ENCODE assay signal across 10 cellular contexts in the genomic region with DNA sequence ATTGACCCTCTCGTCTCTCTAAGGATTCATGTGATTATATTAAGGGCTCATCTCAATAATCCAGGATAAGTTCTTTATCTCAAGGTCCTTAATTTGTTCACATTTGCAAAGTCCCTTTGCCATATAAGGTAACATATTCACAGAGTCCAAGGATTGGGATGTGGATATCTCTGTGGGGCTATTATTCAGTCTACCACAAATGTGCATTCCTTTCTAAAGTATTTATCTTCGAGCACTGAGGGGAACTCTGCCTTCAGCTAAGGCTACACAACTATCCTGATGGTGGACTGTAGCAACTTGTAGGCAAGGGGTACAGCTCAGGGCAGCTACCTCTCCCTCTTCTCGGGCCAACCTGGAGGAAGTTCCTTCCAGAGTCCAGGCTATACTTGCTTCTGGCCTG. TPM values are rescaled to one million over a fixed set of nuclear protein-coding genes. Genes with fewer than 3 reads are reported as not detected.
A peak's percentile ranks its signal among the peaks of the same experiment; 100 is the strongest.
DNase-seq lines count a peak whose midpoint lies in the region; ATAC-seq and TF ChIP-seq lines count a peak whose summit lies in the region.
"Not testable (repeated sequence)": the region's sequence is repeated elsewhere in the genome, so short reads cannot be mapped to it uniquely, and the experiment has no call there.
"Had no signal": no experiment of that assay in that cellular context is flagged by ENCODE, and none has a peak within 500 bp of the region (broad histone marks: within the 10 kb centered on the region; RNA-seq: fewer than 3 reads in every experiment).

No MANE protein-coding gene starts in this region.

- H3K9me3 Mint-ChIP-seq in HFFc6, result not testable (repeated sequence)

- not testable (repeated sequence) for H3K4me1 ChIP-seq in IMR-90 (ENCODE audit: control insufficient read depth, insufficient read depth, low read length)

- H2BK20ac ChIP-seq in IMR-90 (ENCODE audit: low read depth, low read length), result not testable (repeated sequence)

- H3K56ac ChIP-seq in IMR-90 (ENCODE audit: extremely low read depth, insufficient read depth, low read length), result not testable (repeated sequence)

- H2AK5ac ChIP-seq in IMR-90 (ENCODE audit: low read depth, low read length), result not testable (repeated sequence)

- H3K36me3 Mint-ChIP-seq in HFFc6 (ENCODE audit: low read depth), result not testable (repeated sequence)

- ATAC-seq in IMR-90 (ENCODE audit: low read depth) (peak; percentile 79), SK-N-SH treated with all-trans-retinoic acid at 6 μM for 48 hours (peak; percentile 76)

- not testable (repeated sequence) for H3K23ac ChIP-seq in IMR-90 (ENCODE audit: low read depth, low read length)

- not testable (repeated sequence) for H4K20me1 ChIP-seq in IMR-90 (ENCODE audit: insufficient read depth, low read length)

- H3K36me3 ChIP-seq in IMR-90 (ENCODE audit: control insufficient read depth, insufficient read depth, low read length), result not testable (repeated sequence)

- POLR2A ChIA-PET in IMR-90 (lab: Charles Lee; ENCODE audit: unreplicated experiment), result not testable (repeated sequence)

- H2AFZ ChIP-seq in IMR-90 (replicated peaks; ENCODE audit: low read length, poor library complexity), result not testable (repeated sequence)

- H3K4me1 Mint-ChIP-seq in HFFc6 (ENCODE audit: low read depth), result not testable (repeated sequence)

- H4K8ac ChIP-seq in IMR-90 (ENCODE audit: low read depth in 2 of 2, low read length in 2 of 2), result not testable (repeated sequence)

- not testable (repeated sequence) for BruUV-seq in IMR-90 (replicated peaks; lab: Mats Ljungman, UMichigan)

- dilution Hi-C loops in IMR-90 (cut with HindIII; ENCODE audit: low sequenced_read_pairs, unreplicated experiment), result not testable (repeated sequence)

- H2BK120ac ChIP-seq in IMR-90 (ENCODE audit: low read depth, low read length), result not testable (repeated sequence)

- not testable (repeated sequence) for TF ChIP-seq RAD21 in IMR-90 (IDR thresholded peaks at IDR 0.05; ENCODE audit: low read length)

- H3K27me3 Mint-ChIP-seq in HFFc6 (ENCODE audit: insufficient read depth), result not testable (repeated sequence)

- CTCF ChIA-PET in IMR-90 (lab: Yijun Ruan, JAX), result not testable (repeated sequence)

- H3K18ac ChIP-seq in IMR-90 (ENCODE audit: low read depth, low read length), result not testable (repeated sequence)

- not testable (repeated sequence) for H3K79me1 ChIP-seq in IMR-90 (ENCODE audit: low read depth in 1 of 2, low read length in 2 of 2)

- H3K27me3 ChIP-seq in IMR-90 (ENCODE audit: control insufficient read depth, insufficient read depth, low read length), result not testable (repeated sequence)

- H4K5ac ChIP-seq in IMR-90 (ENCODE audit: low read depth, low read length), result not testable (repeated sequence)

- DNase-seq in HFFc6, result peak; percentile 4
- not testable (repeated sequence) for DNase-seq in IMR-90

- H2AK9ac ChIP-seq in IMR-90 (replicated peaks; ENCODE audit: low read depth, low read length, poor library complexity), result not testable (repeated sequence)

- not testable (repeated sequence) for H3K27ac ChIP-seq in IMR-90 (ENCODE audit: insufficient read depth, low read length)

- not testable (repeated sequence) for H3K9me1 ChIP-seq in IMR-90 (ENCODE audit: insufficient read depth, low read length)

- no CpG with 5 or more reads among the region's 3 CpGs for WGBS in IMR-90 (ENCODE audit: extremely low coverage in 2 of 2, insufficient read length in 1 of 2), 2 experiments

- H4K91ac ChIP-seq in IMR-90 (ENCODE audit: insufficient read depth, low read depth, low read length), result not testable (repeated sequence)

- H3K4me2 ChIP-seq in IMR-90 (ENCODE audit: low read depth, low read length), result not testable (repeated sequence)

- intact Hi-C loops in IMR-90 (cut with micrococcal nuclease), result not testable (repeated sequence)

- not testable (repeated sequence) for TF ChIP-seq CTCF in HFFc6 (IDR thresholded peaks at IDR 0.05); IMR-90 (conservative IDR thresholded peaks at IDR 0.05; ENCODE audit: low read depth, low read length)

- not testable (repeated sequence) for H2BK5ac ChIP-seq in IMR-90 (ENCODE audit: low read depth, low read length, poor library complexity, severe bottlenecking)

- not testable (repeated sequence) for H3K9me3 ChIP-seq in IMR-90 (ENCODE audit: control insufficient read depth, insufficient read depth, low read length)

- H3K14ac ChIP-seq in IMR-90 (replicated peaks; ENCODE audit: low read depth, low read length), result not testable (repeated sequence)

- not testable (repeated sequence) for H3K4me3 ChIP-seq in IMR-90 (ENCODE audit: insufficient read depth, low read depth, low read length)

- not testable (repeated sequence) for H3K4ac ChIP-seq in IMR-90 (ENCODE audit: low read depth, low read length)

- in situ Hi-C loops in IMR-90 (cut with MboI; ENCODE audit: low sequenced_read_pairs), result not testable (repeated sequence)

- H2BK15ac ChIP-seq in IMR-90 (ENCODE audit: low read depth, low read length), result not testable (repeated sequence)

- not testable (repeated sequence) for H3K9ac ChIP-seq in IMR-90 (ENCODE audit: low read depth, low read length)

- TF ChIP-seq POLR2A in IMR-90 (IDR thresholded peaks at IDR 0.05; ENCODE audit: low read depth, low read length), result not testable (repeated sequence)

- not testable (repeated sequence) for H3K4me3 Mint-ChIP-seq in HFFc6

- not testable (repeated sequence) for H3K27ac Mint-ChIP-seq in HFFc6

RNA-seq across cellular contexts. Expression of a gene that starts 53.2 kb away (rescaled TPM):
- 1 to 10 TPM; 1.7 to 3.6 (median 3.1) TPM for total RNA-seq in HFFc6 (2021; fragmentation: NEBNext Ultra II Directional; extraction: Animal tissue kit (Norgen Biotek cat#: 25700))
- total RNA-seq in IMR-90 (2012; rRNA removed), result 0.72 and 0.83 TPM in 2 replicates
- polyA plus RNA-seq in IMR-90 (2012; rRNA removed), result 1.4 and 1.8 TPM in 2 replicates
- polyA plus RNA-seq in IMR-90 (2012; cell fraction: cytosol; rRNA removed), result 0.15 and 0.79 TPM in 2 replicates
- polyA plus RNA-seq in IMR-90 (2012; cell fraction: nucleus; rRNA removed; ENCODE audit: low replicate concordance), result 0.16 and 1.0 TPM in 2 replicates
- total RNA-seq: B cell; Caco-2; CD4-positive, alpha-beta T cell; CD4-positive, CD25-positive, alpha-beta regulatory T cell; CD8-positive, alpha-beta T cell had no signal
- polyA plus RNA-seq: CD4-positive, alpha-beta memory T cell; CD8-positive, alpha-beta memory T cell had no signal
